ENCODE assay signal across 16 cellular contexts in genomic region chr10:73858750-73859439, GRCh38. TPM values are rescaled to one million over a fixed set of nuclear protein-coding genes. Genes with fewer than 3 reads are reported as not detected.
DNase-seq lines count a peak whose midpoint lies in the region; ATAC-seq lines count a peak whose summit lies in the region.
"Had no signal": no experiment of that assay in that cellular context is flagged by ENCODE, and none has a peak within 500 bp of the region (broad histone marks: within the 10 kb centered on the region; RNA-seq: fewer than 3 reads in every experiment).

No MANE protein-coding gene starts in this region.

- CTCF ChIA-PET in T-cell (lab: Charles Lee) = interaction anchor here (0.6 to 2.3 kb wide), 4 partner anchors 16 to 82 kb away, joined by 3 to 12 read pairs (median 4); partner anchors contain the start of gene CAMK2G (in 1 of the 2)

- H3K27me3 Mint-ChIP-seq in T-helper 2 cell treated with Interferon-gamma antibody and Interleukin-4, amounts not matched to agents 5 μg/mL and 100 μg/mL, for 36 hours (ENCODE audit: low read depth) = no peaks in the 10 kb centered on the region
- no peaks in the 10 kb centered on the region for H3K27me3 Mint-ChIP-seq in T-cell
- no peaks in the 10 kb centered on the region for H3K27me3 Mint-ChIP-seq in stimulated activated memory B cell treated with anti-CD40 and anti-IgM and Interleukin-4, amounts not matched to agents 10 μg/mL and 1 μg/mL and 100 μg/mL, for 72 hours

- peak overlapping the region; percentile 88 for H3K27ac ChIP-seq in cingulate gyrus (ENCODE audit: low read depth, low read length)

- H3K9me3 Mint-ChIP-seq in T-helper 2 cell treated with Interferon-gamma antibody and Interleukin-4, amounts not matched to agents 5 μg/mL and 100 μg/mL, for 36 hours = no peaks in the 10 kb centered on the region
- H3K9me3 Mint-ChIP-seq in T-cell = no peaks in the 10 kb centered on the region
- H3K9me3 Mint-ChIP-seq in stimulated activated memory B cell treated with anti-CD40 and anti-IgM and Interleukin-4, amounts not matched to agents 10 μg/mL and 1 μg/mL and 100 μg/mL, for 72 hours = no peaks in the 10 kb centered on the region

- ATAC-seq in T-cell (replicated peaks in 1 of 4) (no peak), esophagus mucosa (no peak)
- ATAC-seq in stimulated activated memory B cell treated with anti-CD40 and anti-IgM and Interleukin-4, amounts not matched to agents 10 μg/mL and 1 μg/mL and 100 μg/mL, for 72 hours = peak; percentile 50
- ATAC-seq: heart left ventricle, left colon had no signal

- no peak for DNase-seq in T-helper 2 cell treated with Interferon-gamma antibody and Interleukin-4, amounts not matched to agents 5 μg/mL and 100 μg/mL, for 36 hours (ENCODE audit: low spot score)
- DNase-seq in T-helper 2 cell (no peak), T-cell (no peak), NOMO-1 treated with DMSO at 0.1 percent for 48 hours (lab: John Stamatoyannopoulos, UW; ENCODE audit: unreplicated experiment) (no peak), DMS153 treated with DMSO at 0.1 percent for 48 hours (lab: John Stamatoyannopoulos, UW; ENCODE audit: unreplicated experiment) (no peak)
- DNase-seq: 8988T, cerebellar nuclear complex, erythroblast, GDM1, heart left ventricle, left colon, NCI-H345, SW 1271 had no signal

- H3K27ac Mint-ChIP-seq in T-helper 2 cell treated with Interferon-gamma antibody and Interleukin-4, amounts not matched to agents 5 μg/mL and 100 μg/mL, for 36 hours = peak overlapping the region; percentile 79
- peak overlapping the region; percentile 94 to 95 for H3K27ac Mint-ChIP-seq in T-cell
- H3K27ac Mint-ChIP-seq in stimulated activated memory B cell treated with anti-CD40 and anti-IgM and Interleukin-4, amounts not matched to agents 10 μg/mL and 1 μg/mL and 100 μg/mL, for 72 hours = peak overlapping the region; percentile 46

- peak overlapping the region; percentile 75 for H3K4me3 Mint-ChIP-seq in T-helper 2 cell treated with Interferon-gamma antibody and Interleukin-4, amounts not matched to agents 5 μg/mL and 100 μg/mL, for 36 hours
- H3K4me3 Mint-ChIP-seq in T-cell = peak overlapping the region; percentile 36 to 51 (median 43)
- H3K4me3 Mint-ChIP-seq in stimulated activated memory B cell treated with anti-CD40 and anti-IgM and Interleukin-4, amounts not matched to agents 10 μg/mL and 1 μg/mL and 100 μg/mL, for 72 hours = no peak overlapping the region

- H3K36me3 Mint-ChIP-seq in T-helper 2 cell treated with Interferon-gamma antibody and Interleukin-4, amounts not matched to agents 5 μg/mL and 100 μg/mL, for 36 hours (ENCODE audit: low read depth) = peaks cover 70% of the 10 kb centered on the region
- peaks cover 29% of the 10 kb centered on the region for H3K36me3 Mint-ChIP-seq in T-cell
- peaks cover 36% of the 10 kb centered on the region for H3K36me3 Mint-ChIP-seq in stimulated activated memory B cell treated with anti-CD40 and anti-IgM and Interleukin-4, amounts not matched to agents 10 μg/mL and 1 μg/mL and 100 μg/mL, for 72 hours

- POLR2A ChIA-PET in T-cell (lab: Charles Lee) = interaction anchor here in 1 of 2 donors (0.5 kb wide), 1 partner anchor 55 kb away, joined by 4 read pairs; no protein-coding TSS in a partner anchor

- peaks cover 54% of the 10 kb centered on the region for H3K4me1 Mint-ChIP-seq in T-helper 2 cell treated with Interferon-gamma antibody and Interleukin-4, amounts not matched to agents 5 μg/mL and 100 μg/mL, for 36 hours (ENCODE audit: low read depth)
- H3K4me1 Mint-ChIP-seq in T-cell = peaks cover 64 to 84% (median 81%) of the 10 kb centered on the region in 3 donors
- peaks cover 35% of the 10 kb centered on the region for H3K4me1 Mint-ChIP-seq in stimulated activated memory B cell treated with anti-CD40 and anti-IgM and Interleukin-4, amounts not matched to agents 10 μg/mL and 1 μg/mL and 100 μg/mL, for 72 hours

RNA-seq across cellular contexts. Expression of gene CAMK2G, which starts 15.5 kb away (rescaled TPM):
- total RNA-seq in T-cell (10 to 100 TPM; 50.6 to 59.9 (median 55.5) TPM), esophagus mucosa (18.9 TPM)

RNA-seq across cellular contexts. Expression of gene NDST2, which starts 47.5 kb away (rescaled TPM):
- total RNA-seq in T-cell (100 to 1,000 TPM in 4 of 5 donors, 10 to 100 TPM in 1; 96.1 to 119 (median 110) TPM), esophagus mucosa (15.9 TPM)

RNA-seq across cellular contexts. Expression of gene PLAU, which starts 52.0 kb away (rescaled TPM):
- 1 to 10 TPM in 2 of 5 donors, under 1 TPM in 1, not detected in 2; 0.63 to 1.1 (median 1.1) TPM for total RNA-seq in T-cell
- total RNA-seq in esophagus mucosa = 19.4 TPM
